ENCODE assay signal across 23 cellular contexts in genomic region chr17:32514587-32514986, GRCh38.
"Had no signal": no experiment of that assay in that cellular context is flagged by ENCODE, and none has a peak within 500 bp of the region (broad histone marks: within the 10 kb centered on the region; RNA-seq: fewer than 3 reads in every experiment).

No MANE protein-coding gene starts in this region.

- H3K27me3 ChIP-seq: body of pancreas, foreskin keratinocyte, hepatocyte had no signal

- H3K36me3 Mint-ChIP-seq: activated naive CD8-positive, alpha-beta T cell treated with anti-CD3 and anti-CD28 coated beads, Interleukin-2, amount 10 ng/mL, durations not matched to agents 7 days and 5 days had no signal

- H3K4me3 Mint-ChIP-seq: activated CD4-positive, alpha-beta T cell treated with anti-CD3 and anti-CD28 coated beads, Interleukin-2, amount 10 ng/mL, durations not matched to agents 24 days and 14 days; activated naive CD8-positive, alpha-beta T cell treated with anti-CD3 and anti-CD28 coated beads, Interleukin-2, amount 10 ng/mL, durations not matched to agents 7 days and 5 days; activated T-cell treated with anti-CD3 and anti-CD28 coated beads, Interleukin-2, amount 50 U/mL, for 72 hours; endodermal cell; nephron progenitor cell had no signal

- H3K4me2 ChIP-seq: hepatocyte had no signal

- H3K27me3 Mint-ChIP-seq: activated CD4-positive, alpha-beta T cell treated with anti-CD3 and anti-CD28 coated beads, Interleukin-2, amount 10 ng/mL, durations not matched to agents 24 days and 14 days; activated naive CD8-positive, alpha-beta T cell treated with anti-CD3 and anti-CD28 coated beads, Interleukin-2, amount 10 ng/mL, durations not matched to agents 7 days and 5 days; stimulated activated naive CD8-positive, alpha-beta T cell treated with anti-CD3 and anti-CD28 coated beads, Interleukin-15, amount 100 ng/mL, for 72 hours had no signal

- H2AFZ ChIP-seq: hepatocyte had no signal

- H3K27ac Mint-ChIP-seq: activated CD4-positive, alpha-beta T cell treated with anti-CD3 and anti-CD28 coated beads, Interleukin-2, amount 10 ng/mL, durations not matched to agents 24 days and 14 days; activated naive CD8-positive, alpha-beta T cell treated with anti-CD3 and anti-CD28 coated beads, Interleukin-2, amount 10 ng/mL, durations not matched to agents 7 days and 5 days; activated T-cell treated with anti-CD3 and anti-CD28 coated beads, Interleukin-2, amount 50 U/mL, for 72 hours; endodermal cell; nephron progenitor cell had no signal

- DNase-seq: activated CD4-positive, alpha-beta T cell treated with anti-CD3 and anti-CD28 coated beads, Interleukin-2, amount 10 ng/mL, durations not matched to agents 24 days and 14 days; activated CD4-positive, CD25-positive, alpha-beta regulatory T cell; activated CD8-positive, alpha-beta memory T cell treated with anti-CD3 and anti-CD28 coated beads for 24 hours; activated effector memory CD4-positive, alpha-beta T cell treated with anti-CD3 and anti-CD28 coated beads, Interleukin-2, amount 50 U/mL, for 16 hours; activated naive CD8-positive, alpha-beta T cell treated with anti-CD3 and anti-CD28 coated beads, Interleukin-2, amount 10 ng/mL, durations not matched to agents 7 days and 5 days; activated T-cell treated with anti-CD3 and anti-CD28 coated beads, Interleukin-2, amount 50 U/mL, for 72 hours; amygdala; body of pancreas; caudate nucleus; endodermal cell; foreskin keratinocyte; islet precursor cell; lower lobe of right lung; nephron progenitor cell; nucleus accumbens; stimulated activated CD8-positive, alpha-beta memory T cell treated with anti-CD3 and anti-CD28 coated beads, Interleukin-4, amount 100 ng/mL, for 48 hours; stimulated activated naive CD8-positive, alpha-beta T cell treated with anti-CD3 and anti-CD28 coated beads, Interleukin-15, amount 100 ng/mL, for 72 hours; T-helper 1 cell; T-helper 9 cell; trophoblast cell had no signal

- ATAC-seq: activated T-cell treated with anti-CD3 and anti-CD28 coated beads, Interleukin-2, amount 50 U/mL, for 72 hours; body of pancreas; foreskin keratinocyte; lower lobe of right lung; stimulated activated naive CD8-positive, alpha-beta T cell treated with anti-CD3 and anti-CD28 coated beads, Interleukin-15, amount 100 ng/mL, for 72 hours had no signal

- H3K27ac ChIP-seq: body of pancreas, epithelial cell of prostate, foreskin keratinocyte, hepatocyte, lower lobe of right lung had no signal

- H3K4me3 ChIP-seq: body of pancreas, hepatocyte, lower lobe of right lung had no signal

- H3K79me2 ChIP-seq: hepatocyte had no signal

- H3K9me3 ChIP-seq: body of pancreas, lower lobe of right lung had no signal

- FAIRE-seq: colon had no signal

- H3K9me3 Mint-ChIP-seq: activated CD4-positive, alpha-beta T cell treated with anti-CD3 and anti-CD28 coated beads, Interleukin-2, amount 10 ng/mL, durations not matched to agents 24 days and 14 days; activated naive CD8-positive, alpha-beta T cell treated with anti-CD3 and anti-CD28 coated beads, Interleukin-2, amount 10 ng/mL, durations not matched to agents 7 days and 5 days; activated T-cell treated with anti-CD3 and anti-CD28 coated beads, Interleukin-2, amount 50 U/mL, for 72 hours; endodermal cell; nephron progenitor cell; stimulated activated naive CD8-positive, alpha-beta T cell treated with anti-CD3 and anti-CD28 coated beads, Interleukin-15, amount 100 ng/mL, for 72 hours had no signal
